ENCODE assay signal across 10 cellular contexts in the genomic region with DNA sequence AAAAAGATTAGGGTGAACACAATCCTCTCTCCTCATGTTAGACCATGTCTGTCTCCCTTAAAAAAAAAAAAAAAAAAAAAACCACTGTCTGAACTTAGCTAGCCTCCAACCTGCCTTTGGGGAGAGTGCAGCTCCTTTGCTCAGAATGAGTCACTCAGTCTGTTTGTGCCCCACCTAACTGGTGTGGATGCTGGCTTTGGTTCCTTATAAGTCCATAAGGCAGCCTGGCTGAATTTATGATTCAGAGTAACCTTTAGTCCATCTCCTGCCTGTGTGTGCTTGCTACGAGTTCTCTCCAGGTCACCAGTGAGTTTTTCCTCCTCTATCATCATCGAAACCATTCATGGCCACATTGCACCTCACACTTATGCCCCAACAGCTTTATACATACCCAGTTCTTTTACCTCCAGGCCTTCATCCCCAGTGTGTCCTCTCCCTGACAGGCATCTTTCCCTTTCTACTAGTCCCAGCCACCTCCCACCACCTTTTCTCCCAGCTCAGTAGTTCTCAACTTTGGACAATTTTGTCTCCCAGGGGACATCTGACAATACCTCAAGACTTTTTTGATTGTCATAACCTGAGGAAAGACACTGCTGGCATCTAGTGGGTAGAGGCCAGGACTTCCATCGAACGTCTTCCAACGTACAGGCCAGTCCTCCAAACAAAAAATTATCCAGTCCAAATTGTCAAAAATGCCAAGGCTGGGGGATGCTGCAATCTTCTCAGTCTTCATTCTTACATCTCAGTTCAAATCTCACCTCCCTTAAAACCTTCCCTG.
DNase-seq lines count a peak whose midpoint lies in the region; ATAC-seq and TF ChIP-seq lines count a peak whose summit lies in the region.
"Had no signal": no experiment of that assay in that cellular context is flagged by ENCODE, and none has a peak within 500 bp of the region (broad histone marks: within the 10 kb centered on the region; RNA-seq: fewer than 3 reads in every experiment).

No MANE protein-coding gene starts in this region.

- TF ChIP-seq CTCF in Calu3 (IDR thresholded peaks at IDR 0.05; ENCODE audit: unreplicated experiment) (no peak), nephron progenitor cell (IDR thresholded peaks at IDR 0.05) (no peak)

- intact Hi-C loops in Calu3 (cut with micrococcal nuclease; ENCODE audit: unreplicated experiment) = no loop called here

- H3K27ac Mint-ChIP-seq in Calu3 (ENCODE audit: unreplicated experiment) = peak overlapping the region; percentile 46
- peak overlapping the region; percentile 6 for H3K27ac Mint-ChIP-seq in nephron progenitor cell
- H3K27ac Mint-ChIP-seq: natural killer cell had no signal

- ATAC-seq in HG02610 (IDR thresholded peaks at IDR 0.05; ENCODE audit: unreplicated experiment) = no peak
- ATAC-seq: natural killer cell had no signal

- BruUV-seq in Calu3 (replicated peaks; lab: Mats Ljungman, UMichigan) = no TSS peak

- CTCF ChIA-PET in Calu3 (lab: Charles Lee) = interaction anchor here (0.6 to 1.3 kb wide), 6 partner anchors 17 to 741 kb away, joined by 3 to 6 read pairs (median 4); no protein-coding TSS in a partner anchor

- peaks cover 2% of the 10 kb centered on the region for H3K9me3 Mint-ChIP-seq in Calu3 (ENCODE audit: low read depth, unreplicated experiment)
- peaks cover 15% of the 10 kb centered on the region for H3K9me3 Mint-ChIP-seq in nephron progenitor cell

- H3K4me3 Mint-ChIP-seq in Calu3 (ENCODE audit: low read depth, unreplicated experiment) = no peak overlapping the region
- no peak overlapping the region for H3K4me3 Mint-ChIP-seq in nephron progenitor cell
- H3K4me3 Mint-ChIP-seq: natural killer cell had no signal

- H3K36me3 Mint-ChIP-seq in Calu3 (ENCODE audit: insufficient read depth, unreplicated experiment) = no peaks in the 10 kb centered on the region
- H3K36me3 Mint-ChIP-seq in nephron progenitor cell (ENCODE audit: low read depth) = peaks cover 8% of the 10 kb centered on the region
- H3K36me3 Mint-ChIP-seq: natural killer cell had no signal

- peaks cover 23% of the 10 kb centered on the region for H3K4me1 Mint-ChIP-seq in Calu3 (ENCODE audit: low read depth, unreplicated experiment)
- no peaks in the 10 kb centered on the region for H3K4me1 Mint-ChIP-seq in nephron progenitor cell
- H3K4me1 Mint-ChIP-seq: natural killer cell had no signal

- DNase-seq in Calu3 = peak; percentile 47
- DNase-seq in HS-27A (ENCODE audit: low read depth) = peak; percentile 64
- peak; percentile 80 for DNase-seq in dedifferentiated amniotic fluid mesenchymal stem cell (ENCODE audit: extremely low spot score)
- no peak for DNase-seq in nephron progenitor cell
- DNase-seq in activated CD4-positive, CD25-positive, alpha-beta regulatory T cell treated with anti-CD3 and anti-CD28 coated beads, Interleukin-2, amount 50 U/mL, for 72 hours = no peak
- no peak for DNase-seq in NCI-H2227 (lab: John Stamatoyannopoulos, UW; ENCODE audit: unreplicated experiment)
- DNase-seq in OCI-M2 (lab: John Stamatoyannopoulos, UW; ENCODE audit: unreplicated experiment) = no peak
- DNase-seq: natural killer cell, NCI-H1417 had no signal

- no peaks in the 10 kb centered on the region for H3K27me3 Mint-ChIP-seq in Calu3 (ENCODE audit: unreplicated experiment)
- peaks cover 5% of the 10 kb centered on the region for H3K27me3 Mint-ChIP-seq in nephron progenitor cell (ENCODE audit: low read depth, poor library complexity)

Comparison
In these comparisons a context has a peak if more than half of its experiments do, and no peak if none do; other contexts are left out.
1. DNase-seq: peak in Calu3 (single experiment), HS-27A (single experiment) and dedifferentiated amniotic fluid mesenchymal stem cell (single experiment); none in nephron progenitor cell (single experiment), activated CD4-positive, CD25-positive, alpha-beta regulatory T cell treated with anti-CD3 and anti-CD28 coated beads, Interleukin-2, amount 50 U/mL, for 72 hours (single experiment), NCI-H2227 (single experiment) and OCI-M2 (single experiment).